In the genomic region with DNA sequence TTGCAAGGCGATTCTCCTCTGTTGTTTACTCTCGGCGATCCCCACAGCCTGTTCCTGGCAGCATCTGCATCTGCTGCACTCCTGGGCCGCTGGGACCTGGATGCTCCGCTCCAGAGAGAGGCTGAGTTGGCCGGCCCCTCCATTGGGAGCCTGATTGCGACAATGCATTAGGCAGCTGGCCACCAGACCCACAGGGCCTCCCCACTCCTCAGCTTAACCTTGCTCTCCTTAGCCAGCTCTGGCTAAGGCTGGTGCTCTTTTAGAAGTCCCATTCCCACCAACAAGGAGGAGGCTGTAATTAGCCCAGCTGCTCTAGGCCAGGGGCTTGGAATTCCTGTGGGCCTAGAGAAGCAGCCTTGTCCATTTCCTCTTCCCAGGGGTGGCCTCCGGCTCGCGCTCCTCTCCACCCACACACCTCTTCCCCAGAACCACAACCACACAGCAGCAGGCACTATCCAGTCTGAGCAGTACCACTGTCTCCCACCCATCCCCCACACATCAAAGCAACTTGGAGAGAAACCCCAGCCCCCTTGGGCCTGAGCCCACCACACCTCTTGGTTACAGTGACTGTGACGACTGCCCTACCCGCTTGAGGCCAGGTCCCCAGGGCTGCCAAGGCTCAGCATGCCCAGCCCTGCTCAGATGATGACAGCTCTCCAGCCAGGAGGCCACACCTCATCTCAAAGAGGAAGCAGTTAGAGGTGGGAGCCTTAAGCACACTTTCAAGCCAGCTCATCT, we compare ENCODE assay signal across 8 cellular contexts.
DNase-seq lines count a peak whose midpoint lies in the region; ATAC-seq and TF ChIP-seq lines count a peak whose summit lies in the region.

No MANE protein-coding gene starts in this region.

- no peaks in the 10 kb centered on the region for H3K27me3 Mint-ChIP-seq in activated CD8-positive, alpha-beta T cell treated with anti-CD3 and anti-CD28 coated beads, Interleukin-2, amount 10 ng/mL, durations not matched to agents 7 days and 5 days (ENCODE audit: low read depth)

- peak overlapping the region; percentile 88 for H3K27ac Mint-ChIP-seq in activated CD8-positive, alpha-beta T cell treated with anti-CD3 and anti-CD28 coated beads, Interleukin-2, amount 10 ng/mL, durations not matched to agents 7 days and 5 days

- peaks cover 6% of the 10 kb centered on the region for H3F3A ChIP-seq in MM.1S (ENCODE audit: insufficient read depth, low read length)

- H3K9ac ChIP-seq in MM.1S (ENCODE audit: low read length): no peak overlapping the region

- TF ChIP-seq CTCF in mucosa of descending colon (IDR thresholded peaks at IDR 0.05) (no peak), adrenal gland (IDR thresholded peaks at IDR 0.05) (no peak), MM.1S (IDR thresholded peaks at IDR 0.05; ENCODE audit: low read length) (no peak)

- H3K4me2 ChIP-seq in MM.1S (ENCODE audit: low read depth, low read length): no peak overlapping the region

- H3K36me3 Mint-ChIP-seq in activated CD8-positive, alpha-beta T cell treated with anti-CD3 and anti-CD28 coated beads, Interleukin-2, amount 10 ng/mL, durations not matched to agents 7 days and 5 days (ENCODE audit: low read depth): no peaks in the 10 kb centered on the region

- no peak overlapping the region for H3K27ac ChIP-seq in adrenal gland
- no peak overlapping the region for H3K27ac ChIP-seq in MM.1S (ENCODE audit: low read length)

- CTCF ChIA-PET in activated CD8-positive, alpha-beta T cell treated with anti-CD3 and anti-CD28 coated beads, Interleukin-2, amount 10 ng/mL, durations not matched to agents 7 days and 5 days (lab: Charles Lee): interaction anchor here (0.9 to 1.7 kb wide), 4 partner anchors 9 to 134 kb away, joined by 3 to 5 read pairs (median 3); no protein-coding TSS in a partner anchor

- no peaks in the 10 kb centered on the region for H3K79me2 ChIP-seq in MM.1S (ENCODE audit: low read length)

- ATAC-seq in HG02610 (IDR thresholded peaks at IDR 0.05; ENCODE audit: unreplicated experiment) (peak; percentile 58), mucosa of descending colon (peak; percentile 37), GM21737 (IDR thresholded peaks at IDR 0.05; ENCODE audit: unreplicated experiment) (no peak), GM21423 (IDR thresholded peaks at IDR 0.05; ENCODE audit: unreplicated experiment) (no peak)
- ATAC-seq in activated CD8-positive, alpha-beta T cell treated with anti-CD3 and anti-CD28 coated beads, Interleukin-2, amount 10 ng/mL, durations not matched to agents 7 days and 5 days: peak; percentile 52

- H3K9me3 ChIP-seq in mucosa of descending colon: no peaks in the 10 kb centered on the region
- no peaks in the 10 kb centered on the region for H3K9me3 ChIP-seq in adrenal gland (replicated peaks in 1 of 3)
- no peaks in the 10 kb centered on the region for H3K9me3 ChIP-seq in MM.1S (replicated peaks; ENCODE audit: insufficient read depth, low read length)

- H3K4me1 Mint-ChIP-seq in activated CD8-positive, alpha-beta T cell treated with anti-CD3 and anti-CD28 coated beads, Interleukin-2, amount 10 ng/mL, durations not matched to agents 7 days and 5 days (ENCODE audit: low read depth): peaks cover 92% of the 10 kb centered on the region

- H4K20me1 ChIP-seq in MM.1S (ENCODE audit: insufficient read depth, low read length): no peaks in the 10 kb centered on the region

- H2AFZ ChIP-seq in MM.1S (ENCODE audit: low read length): no peak overlapping the region

- H3K36me3 ChIP-seq in mucosa of descending colon (ENCODE audit: low read depth) (no peaks in the 10 kb centered on the region), adrenal gland (replicated peaks in 1 of 2) (no peaks in the 10 kb centered on the region), MM.1S (replicated peaks; ENCODE audit: insufficient read depth, low read length) (no peaks in the 10 kb centered on the region)

- H3K9me2 ChIP-seq in MM.1S (replicated peaks; ENCODE audit: insufficient read depth, low read length): no peaks in the 10 kb centered on the region

- intact Hi-C loops in mucosa of descending colon (cut with DNase I, micrococcal nuclease): no loop called here
- intact Hi-C loops in adrenal gland (cut with DNase I): no loop called here

- H3K27me3 ChIP-seq in adrenal gland (no peaks in the 10 kb centered on the region), MM.1S (replicated peaks; ENCODE audit: insufficient read depth, low read length) (no peaks in the 10 kb centered on the region)

- TF ChIP-seq POLR2A in adrenal gland (IDR thresholded peaks at IDR 0.05): no peak

- H3K4me3 Mint-ChIP-seq in activated CD8-positive, alpha-beta T cell treated with anti-CD3 and anti-CD28 coated beads, Interleukin-2, amount 10 ng/mL, durations not matched to agents 7 days and 5 days: no peak overlapping the region

- POLR2A ChIA-PET in activated CD8-positive, alpha-beta T cell treated with anti-CD3 and anti-CD28 coated beads, Interleukin-2, amount 10 ng/mL, durations not matched to agents 7 days and 5 days (lab: Charles Lee): interaction anchor here (0.9 to 1.2 kb wide), 2 partner anchors 60 to 568 kb away, joined by 3 read pairs; no protein-coding TSS in a partner anchor

- no peaks in the 10 kb centered on the region for H3K9me3 Mint-ChIP-seq in activated CD8-positive, alpha-beta T cell treated with anti-CD3 and anti-CD28 coated beads, Interleukin-2, amount 10 ng/mL, durations not matched to agents 7 days and 5 days (ENCODE audit: insufficient read depth)

- H3K4me3 ChIP-seq in mucosa of descending colon (no peak overlapping the region), adrenal gland (no peak overlapping the region), MM.1S (ENCODE audit: low read length) (no peak overlapping the region)

- H3K4me1 ChIP-seq in mucosa of descending colon (ENCODE audit: low read depth) (peaks cover 2% of the 10 kb centered on the region), adrenal gland (replicated peaks in 1 of 2) (peaks cover 0 to 5% of the 10 kb centered on the region in 2 donors), MM.1S (ENCODE audit: low read length) (peaks cover 34% of the 10 kb centered on the region)

- WGBS in adrenal gland, 4 donors: 78 to 89% (median 86%) methylated on average over 4 to 12 of the region's 12 CpGs

- peak; percentile 78 for DNase-seq in CD1c-positive myeloid dendritic cell (ENCODE audit: extremely low spot score)
- DNase-seq in activated CD8-positive, alpha-beta T cell treated with anti-CD3 and anti-CD28 coated beads, Interleukin-2, amount 10 ng/mL, durations not matched to agents 7 days and 5 days: peak; percentile 60
- no peak for DNase-seq in mucosa of descending colon
- DNase-seq in adrenal gland: no peak
- no peak for DNase-seq in MM.1S

Comparison
In these comparisons a context has a peak if more than half of its experiments do, and no peak if none do; other contexts are left out.
1. DNase-seq: peak in CD1c-positive myeloid dendritic cell (single experiment) and activated CD8-positive, alpha-beta T cell treated with anti-CD3 and anti-CD28 coated beads, Interleukin-2, amount 10 ng/mL, durations not matched to agents 7 days and 5 days (single experiment); none in mucosa of descending colon (0 of 3), adrenal gland (0 of 7) and MM.1S (single experiment).
2. ATAC-seq: peak in HG02610 (single experiment), activated CD8-positive, alpha-beta T cell treated with anti-CD3 and anti-CD28 coated beads, Interleukin-2, amount 10 ng/mL, durations not matched to agents 7 days and 5 days (single experiment) and mucosa of descending colon (single experiment); none in GM21737 (single experiment) and GM21423 (single experiment).